In genomic region chr1:204530932-204531331, GRCh38 we compare ENCODE assay signal across 10 cellular contexts. TPM values are rescaled to one million over a fixed set of nuclear protein-coding genes. Genes with fewer than 3 reads are reported as not detected.
DNase-seq lines count a peak whose midpoint lies in the region; ATAC-seq and TF ChIP-seq lines count a peak whose summit lies in the region.
"Had no signal": no experiment of that assay in that cellular context is flagged by ENCODE, and none has a peak within 500 bp of the region (broad histone marks: within the 10 kb centered on the region; RNA-seq: fewer than 3 reads in every experiment).

No MANE protein-coding gene starts in this region.

- H3K4me3 Mint-ChIP-seq in endodermal cell (no peak overlapping the region), HFFc6 (no peak overlapping the region)
- H3K4me3 Mint-ChIP-seq: effector memory CD8-positive, alpha-beta T cell had no signal

- 88% methylated on average over 1 of the region's 1 CpG; no CpG with 5 or more reads in 1 of the 2 experiments for WGBS in endodermal cell (ENCODE audit: insufficient coverage in 1 of 2, insufficient read length in 1 of 2), 2 experiments

- H3K4me1 ChIP-seq in endodermal cell (ENCODE audit: control insufficient read depth, insufficient read depth, low read length) = no peaks in the 10 kb centered on the region
- peaks cover 0 to 4% (median 0%) of the 10 kb centered on the region in 4 donors for H3K4me1 ChIP-seq in Peyer's patch

- TF ChIP-seq POLR2A in Peyer's patch (IDR thresholded peaks at IDR 0.05) = no peak

- H3K9me3 Mint-ChIP-seq in endodermal cell (no peaks in the 10 kb centered on the region), HFFc6 (no peaks in the 10 kb centered on the region)
- H3K9me3 Mint-ChIP-seq: effector memory CD8-positive, alpha-beta T cell had no signal

- no peak overlapping the region for H3K4me3 ChIP-seq in WERI-Rb-1 (ENCODE audit: low read depth, low read length)
- H3K4me3 ChIP-seq in endodermal cell (ENCODE audit: low read length) = no peak overlapping the region
- H3K4me3 ChIP-seq in Peyer's patch = no peak overlapping the region

- H3K27ac Mint-ChIP-seq in endodermal cell = no peak overlapping the region
- H3K27ac Mint-ChIP-seq in HFFc6 = no peak overlapping the region
- H3K27ac Mint-ChIP-seq: effector memory CD8-positive, alpha-beta T cell had no signal

- H3K36me3 ChIP-seq in WERI-Rb-1 (peaks cover 97% of the 10 kb centered on the region), endodermal cell (ENCODE audit: control insufficient read depth, insufficient read depth, low read length) (peaks cover 93% of the 10 kb centered on the region), Peyer's patch (peaks cover 0 to 91% (median 0%) of the 10 kb centered on the region in 3 donors)

- H3K27me3 Mint-ChIP-seq in endodermal cell (ENCODE audit: insufficient read depth) (no peaks in the 10 kb centered on the region), HFFc6 (ENCODE audit: insufficient read depth) (no peaks in the 10 kb centered on the region)
- H3K27me3 Mint-ChIP-seq: effector memory CD8-positive, alpha-beta T cell had no signal

- ATAC-seq in GM18498 (IDR thresholded peaks at IDR 0.05; ENCODE audit: unreplicated experiment) (peak; percentile 90), HG03097 (IDR thresholded peaks at IDR 0.05; ENCODE audit: low FRiP score, unreplicated experiment) (peak; percentile 62)
- ATAC-seq: effector memory CD8-positive, alpha-beta T cell had no signal

- peaks cover 60% of the 10 kb centered on the region for H3K36me3 Mint-ChIP-seq in endodermal cell (ENCODE audit: low read depth)
- H3K36me3 Mint-ChIP-seq in HFFc6 (ENCODE audit: low read depth) = peaks cover 25% of the 10 kb centered on the region

- DNase-seq in GM20000 (ENCODE audit: low spot score) (peak; percentile 63), WERI-Rb-1 (no peak), endodermal cell (no peak), Peyer's patch (no peak), HFFc6 (no peak), NCI-H524 treated with DMSO at 0.1 percent for 48 hours (lab: John Stamatoyannopoulos, UW) (no peak)
- DNase-seq: effector memory CD8-positive, alpha-beta T cell; substantia nigra had no signal

- TF ChIP-seq CTCF in GM20000 (IDR thresholded peaks at IDR 0.05; ENCODE audit: extremely low read depth, missing control alignments) (no peak), WERI-Rb-1 (IDR thresholded peaks at IDR 0.05; ENCODE audit: low read depth, low read length) (no peak), endodermal cell (conservative IDR thresholded peaks at IDR 0.05) (no peak), Peyer's patch (IDR thresholded peaks at IDR 0.05) (no peak), HFFc6 (IDR thresholded peaks at IDR 0.05) (no peak)

- 0 out of 2 replicates have a peak overlapping the region, but pooled peaks have one; percentile 4 for H3K27ac ChIP-seq in WERI-Rb-1
- H3K27ac ChIP-seq in endodermal cell (ENCODE audit: low read depth, low read length) = no peak overlapping the region
- peak overlapping the region in 1 of 4 donors; percentile 32 for H3K27ac ChIP-seq in Peyer's patch

- H3K9me3 ChIP-seq in WERI-Rb-1 (ENCODE audit: severe bottlenecking) (no peaks in the 10 kb centered on the region), endodermal cell (ENCODE audit: control insufficient read depth, low read length) (no peaks in the 10 kb centered on the region), Peyer's patch (no peaks in the 10 kb centered on the region)

- no peak overlapping the region for H3K9ac ChIP-seq in endodermal cell (ENCODE audit: extremely low read depth, low read length, poor library complexity, severe bottlenecking)

- H3K4me1 Mint-ChIP-seq in endodermal cell (no peaks in the 10 kb centered on the region), HFFc6 (ENCODE audit: low read depth) (no peaks in the 10 kb centered on the region)

- H3K27me3 ChIP-seq in WERI-Rb-1 (ENCODE audit: insufficient read depth, low read depth, severe bottlenecking) (no peaks in the 10 kb centered on the region), endodermal cell (ENCODE audit: control insufficient read depth, insufficient read depth, low read length, poor library complexity, severe bottlenecking) (no peaks in the 10 kb centered on the region), Peyer's patch (no peaks in the 10 kb centered on the region)

RNA-seq across cellular contexts. Expression of gene MDM4, which starts 14.7 kb away (rescaled TPM):
- total RNA-seq in endodermal cell (100 to 1,000 TPM in 1 of 2 donors, 10 to 100 TPM in 1; 65.5 to 161 TPM), Peyer's patch (100 to 1,000 TPM in 3 of 4 donors, 10 to 100 TPM in 1; 83.0 to 227 (median 125) TPM)
- polyA plus RNA-seq in endodermal cell (2013, experiment 1 of 2) = 21.0 TPM
- 23.6 TPM for polyA plus RNA-seq in endodermal cell (2013, experiment 2 of 2)
- 10 to 100 TPM; 21.9 to 28.1 (median 22.7) TPM for total RNA-seq in HFFc6 (2021; fragmentation: NEBNext Ultra II Directional; extraction: Animal tissue kit (Norgen Biotek cat#: 25700))

RNA-seq across cellular contexts. Expression of gene PIK3C2B, which starts 36.3 kb away (rescaled TPM):
- total RNA-seq in endodermal cell (10 to 100 TPM; 21.3 to 23.9 TPM), Peyer's patch (100 to 1,000 TPM in 3 of 4 donors, 10 to 100 TPM in 1; 68.5 to 162 (median 134) TPM)
- 34.1 TPM for polyA plus RNA-seq in endodermal cell (2013, experiment 1 of 2)
- 30.8 TPM for polyA plus RNA-seq in endodermal cell (2013, experiment 2 of 2)
- 1 to 10 TPM; 1.6 to 3.2 (median 2.0) TPM for total RNA-seq in HFFc6 (2021; fragmentation: NEBNext Ultra II Directional; extraction: Animal tissue kit (Norgen Biotek cat#: 25700))

Comparison
In these comparisons a context has a peak if more than half of its experiments do, and no peak if none do; other contexts are left out.
1. RNA of gene PIK3C2B, which starts 36.3 kb away (total RNA-seq): 68.5 to 162 TPM in Peyer's patch and 21.3 to 23.9 TPM in endodermal cell; 1.6 to 3.2 TPM in HFFc6; every median in the first group is over 4 times any median in the second.